In genomic region chr2:130336877-130337734, GRCh38 we compare ENCODE assay signal across 8 cellular contexts. TPM values are rescaled to one million over a fixed set of nuclear protein-coding genes. Genes with fewer than 3 reads are reported as not detected.
DNase-seq lines count a peak whose midpoint lies in the region; ATAC-seq and TF ChIP-seq lines count a peak whose summit lies in the region.

No MANE protein-coding gene starts in this region.

- H3K79me2 ChIP-seq in ACC112 (ENCODE audit: control insufficient read depth, insufficient read depth, low read length, unreplicated experiment): no peaks in the 10 kb centered on the region
- H3K79me2 ChIP-seq in GM23338 (replicated peaks; ENCODE audit: insufficient read depth): no peaks in the 10 kb centered on the region

- H3K4me1 Mint-ChIP-seq in GM23338: peaks cover 13% of the 10 kb centered on the region
- peaks cover 14% of the 10 kb centered on the region for H3K4me1 Mint-ChIP-seq in activated T-helper 2 cell treated with anti-CD3 and anti-CD28 coated beads, Interferon-gamma antibody, Interleukin-2, Interleukin-4, amounts not matched to agents 10 μg/mL and 5 μg/mL and 100 μg/mL, durations not matched to agents 14 hours and 24 hours and 36 hours (ENCODE audit: low read depth)
- peaks cover 19 to 26% (median 23%) of the 10 kb centered on the region in 4 donors for H3K4me1 Mint-ChIP-seq in naive thymus-derived CD8-positive, alpha-beta T cell

- no peaks in the 10 kb centered on the region for H3K9me2 ChIP-seq in GM23338 (ENCODE audit: insufficient read depth)

- peaks cover 21% of the 10 kb centered on the region for H3K27me3 Mint-ChIP-seq in GM23338 (ENCODE audit: insufficient read depth, low read depth, poor library complexity)
- H3K27me3 Mint-ChIP-seq in activated T-helper 2 cell treated with anti-CD3 and anti-CD28 coated beads, Interferon-gamma antibody, Interleukin-2, Interleukin-4, amounts not matched to agents 10 μg/mL and 5 μg/mL and 100 μg/mL, durations not matched to agents 14 hours and 24 hours and 36 hours (ENCODE audit: low read depth): peaks cover 10% of the 10 kb centered on the region
- peaks cover 0 to 7% (median 6%) of the 10 kb centered on the region in 5 donors for H3K27me3 Mint-ChIP-seq in naive thymus-derived CD8-positive, alpha-beta T cell

- peak overlapping the region; percentile 44 for H2AFZ ChIP-seq in ACC112 (ENCODE audit: low read length, unreplicated experiment)
- peak overlapping the region; percentile 84 for H2AFZ ChIP-seq in GM23338

- peak overlapping the region; percentile 93 for H3K27ac Mint-ChIP-seq in GM23338
- H3K27ac Mint-ChIP-seq in activated T-helper 2 cell treated with anti-CD3 and anti-CD28 coated beads, Interferon-gamma antibody, Interleukin-2, Interleukin-4, amounts not matched to agents 10 μg/mL and 5 μg/mL and 100 μg/mL, durations not matched to agents 14 hours and 24 hours and 36 hours: no peak overlapping the region
- peak overlapping the region in 7 of 10 donors; percentile 13 to 86 (median 55) for H3K27ac Mint-ChIP-seq in naive thymus-derived CD8-positive, alpha-beta T cell

- POLR2A ChIA-PET in naive thymus-derived CD8-positive, alpha-beta T cell (lab: Charles Lee): no interaction called here

- 0 out of 2 replicates have a peak, but pooled peaks cover 3% of the 10 kb centered on the region for H3K36me3 ChIP-seq in ACC112 (ENCODE audit: insufficient read depth, low read length)
- no peaks in the 10 kb centered on the region for H3K36me3 ChIP-seq in GM23338 (ENCODE audit: insufficient read depth)
- peaks cover 0 to 12% (median 3%) of the 10 kb centered on the region in 4 donors for H3K36me3 ChIP-seq in transverse colon

- DNase-seq in GM23338 (ENCODE audit: low spot score): peak; percentile 88
- peak; percentile 94 for DNase-seq in NCI-H82 (lab: John Stamatoyannopoulos, UW)
- peak; percentile 31 for DNase-seq in activated T-helper 2 cell treated with anti-CD3 and anti-CD28 coated beads, Interferon-gamma antibody, Interleukin-2, Interleukin-4, amounts not matched to agents 10 μg/mL and 5 μg/mL and 100 μg/mL, durations not matched to agents 14 hours and 24 hours and 36 hours (ENCODE audit: low spot score)
- peak; percentile 71 for DNase-seq in fibroblast of the aortic adventitia (ENCODE audit: low read depth)
- peak in 4 of 10 donors; percentile 21 to 51 (median 26) for DNase-seq in naive thymus-derived CD8-positive, alpha-beta T cell
- DNase-seq in transverse colon: peak; percentile 90
- DNase-seq in cortex of kidney (lab: John Stamatoyannopoulos, UW): no peak

- intact Hi-C loops in activated T-helper 2 cell treated with anti-CD3 and anti-CD28 coated beads, Interferon-gamma antibody, Interleukin-2, Interleukin-4, amounts not matched to agents 10 μg/mL and 5 μg/mL and 100 μg/mL, durations not matched to agents 14 hours and 24 hours and 36 hours (cut with micrococcal nuclease): loop anchor here (10.0 kb wide), 1 partner anchor 182 kb away; no protein-coding TSS in a partner anchor
- intact Hi-C loops in transverse colon (cut with DNase I; ENCODE audit: low total_unique reads): loop anchor here (10.0 kb wide), 2 partner anchors 152 to 402 kb away; partner anchors contain the start of genes MZT2B and SMPD4

- 13 to 26% methylated on average over 14 to 29 of the region's 29 CpGs for WGBS in transverse colon (ENCODE audit: low coverage in 1 of 2), 2 donors

- TF ChIP-seq CTCF in GM23338 (conservative IDR thresholded peaks at IDR 0.05; ENCODE audit: low read depth in 2 of 2) (no peak), fibroblast of the aortic adventitia (IDR thresholded peaks at IDR 0.05; ENCODE audit: insufficient read depth, low read length) (no peak), transverse colon (IDR thresholded peaks at IDR 0.05) (peak in 2 of 5 experiments; percentile 10 to 21)

- peak overlapping the region; percentile 91 for H3K4me3 Mint-ChIP-seq in GM23338
- no peak overlapping the region for H3K4me3 Mint-ChIP-seq in activated T-helper 2 cell treated with anti-CD3 and anti-CD28 coated beads, Interferon-gamma antibody, Interleukin-2, Interleukin-4, amounts not matched to agents 10 μg/mL and 5 μg/mL and 100 μg/mL, durations not matched to agents 14 hours and 24 hours and 36 hours (ENCODE audit: low read depth)
- peak overlapping the region in 4 of 10 donors; percentile 26 to 79 (median 54) for H3K4me3 Mint-ChIP-seq in naive thymus-derived CD8-positive, alpha-beta T cell

- H3K27ac ChIP-seq in ACC112 (ENCODE audit: low read depth, low read length) (peak overlapping the region; percentile 37), GM23338 (ENCODE audit: low read depth) (peak overlapping the region; percentile 72), transverse colon (peak overlapping the region; percentile 44 to 69 (median 63))

- peaks cover 16% of the 10 kb centered on the region for H3K4me1 ChIP-seq in ACC112 (ENCODE audit: control insufficient read depth, insufficient read depth, low read length, unreplicated experiment)
- H3K4me1 ChIP-seq in GM23338 (ENCODE audit: insufficient read depth): peaks cover 9% of the 10 kb centered on the region; the same call in 1 of the 2 replicates
- H3K4me1 ChIP-seq in transverse colon: peaks cover 9 to 18% (median 13%) of the 10 kb centered on the region in 4 donors

- peak; percentile 58 for TF ChIP-seq POLR2A in transverse colon (IDR thresholded peaks at IDR 0.05)

- H3K27me3 ChIP-seq in ACC112 (ENCODE audit: insufficient read depth, low read length): peaks cover 2% of the 10 kb centered on the region; the same call in 1 of the 2 replicates
- H3K27me3 ChIP-seq in GM23338 (ENCODE audit: insufficient read depth): no peaks in the 10 kb centered on the region
- H3K27me3 ChIP-seq in transverse colon: peaks cover under 1% of the 10 kb centered on the region

- no peaks in the 10 kb centered on the region for H3K9me3 ChIP-seq in transverse colon

- peak; percentile 70 for ATAC-seq in GM23338
- no peak for ATAC-seq in naive thymus-derived CD8-positive, alpha-beta T cell

- peaks cover 6% of the 10 kb centered on the region for H3K9me3 Mint-ChIP-seq in GM23338
- no peaks in the 10 kb centered on the region for H3K9me3 Mint-ChIP-seq in activated T-helper 2 cell treated with anti-CD3 and anti-CD28 coated beads, Interferon-gamma antibody, Interleukin-2, Interleukin-4, amounts not matched to agents 10 μg/mL and 5 μg/mL and 100 μg/mL, durations not matched to agents 14 hours and 24 hours and 36 hours
- no peaks in the 10 kb centered on the region for H3K9me3 Mint-ChIP-seq in naive thymus-derived CD8-positive, alpha-beta T cell

- in situ Hi-C loops in transverse colon (cut with MboI; ENCODE audit: low pct_ligation_motif_present in 1 of 4, low pct_unique_long_range_greater_than_20kb in 1 of 4, low sequenced_read_pairs in 3 of 4): loop anchor here (10.0 to 25.0 kb wide), 6 partner anchors 152 to 750 kb away; partner anchors contain the start of genes FAM168B (in 1 of the 4), MZT2B (in 1 of the 4) and SMPD4 (in 1 of the 4)

- H3K4me3 ChIP-seq in ACC112 (ENCODE audit: low read depth, low read length): peak overlapping the region; percentile 49
- H3K4me3 ChIP-seq in GM23338: peak overlapping the region; percentile 73
- H3K4me3 ChIP-seq in fibroblast of the aortic adventitia (ENCODE audit: low read depth, low read length): peak overlapping the region; percentile 38
- peak overlapping the region in 3 of 4 donors; percentile 4 to 36 (median 23) for H3K4me3 ChIP-seq in transverse colon

- TF ChIP-seq EP300 in transverse colon (IDR thresholded peaks at IDR 0.05; ENCODE audit: low read depth): no peak

- H3F3A ChIP-seq in GM23338 (replicated peaks; ENCODE audit: low read depth): no peaks in the 10 kb centered on the region

- H3K4me2 ChIP-seq in GM23338: peak overlapping the region; percentile 76

- no peaks in the 10 kb centered on the region for H4K20me1 ChIP-seq in GM23338 (replicated peaks; ENCODE audit: insufficient read depth)

- peaks cover 31% of the 10 kb centered on the region for H3K36me3 Mint-ChIP-seq in GM23338 (ENCODE audit: low read depth)
- peaks cover 24% of the 10 kb centered on the region for H3K36me3 Mint-ChIP-seq in activated T-helper 2 cell treated with anti-CD3 and anti-CD28 coated beads, Interferon-gamma antibody, Interleukin-2, Interleukin-4, amounts not matched to agents 10 μg/mL and 5 μg/mL and 100 μg/mL, durations not matched to agents 14 hours and 24 hours and 36 hours (ENCODE audit: low read depth)
- peaks cover 0 to 36% (median 5%) of the 10 kb centered on the region in 3 donors for H3K36me3 Mint-ChIP-seq in naive thymus-derived CD8-positive, alpha-beta T cell

TF ChIP-seq in GM23338, 12 proteins besides CTCF, POLR2A, EP300 and RAD21 (continues in another document):
- TF ChIP-seq POLR2AphosphoS5 (IDR thresholded peaks at IDR 0.05; ENCODE audit: low read depth): peak; percentile 59
- no peak for TF ChIP-seq EZH2phosphoT487 (IDR thresholded peaks at IDR 0.05; ENCODE audit: unreplicated experiment)
- TF ChIP-seq CREB1 (CRISPR knock-in tag; IDR thresholded peaks at IDR 0.05; ENCODE audit: low read depth): peak; percentile 61

RNA-seq across cellular contexts. Expression of gene IMP4, which starts 5.6 kb away (rescaled TPM):
- 113 and 147 TPM in 2 replicates for total RNA-seq in GM23338 (2014; rRNA removed; shearing (Covaris generic))
- polyA plus RNA-seq in GM23338 (2016; fragmentation: Nextera tagmentation; extraction: Ambion mirVana): 87.8 and 88.6 TPM in 2 replicates
- total RNA-seq in activated T-helper 2 cell treated with anti-CD3 and anti-CD28 coated beads, Interferon-gamma antibody, Interleukin-2, Interleukin-4, amounts not matched to agents 10 μg/mL and 5 μg/mL and 100 μg/mL, durations not matched to agents 14 hours and 24 hours and 36 hours: 136 and 142 TPM in 2 replicates
- 59.0 and 66.1 TPM in 2 replicates for total RNA-seq in fibroblast of the aortic adventitia (ENCODE audit: low replicate concordance)
- 10 to 100 TPM; 94.0 to 99.6 TPM for total RNA-seq in naive thymus-derived CD8-positive, alpha-beta T cell
- polyA plus RNA-seq in naive thymus-derived CD8-positive, alpha-beta T cell: 10 to 100 TPM; 58.4 to 96.7 (median 84.9) TPM
- total RNA-seq in transverse colon: 100 to 1,000 TPM in 1 of 4 donors, 10 to 100 TPM in 3; 52.1 to 367 (median 83.7) TPM

RNA-seq across cellular contexts. Expression of gene PTPN18, which starts 18.8 kb away (rescaled TPM):
- 9.8 and 10.9 TPM in 2 replicates for total RNA-seq in GM23338 (2014; rRNA removed; shearing (Covaris generic))
- polyA plus RNA-seq in GM23338 (2016; fragmentation: Nextera tagmentation; extraction: Ambion mirVana): 8.7 and 10.1 TPM in 2 replicates
- total RNA-seq in activated T-helper 2 cell treated with anti-CD3 and anti-CD28 coated beads, Interferon-gamma antibody, Interleukin-2, Interleukin-4, amounts not matched to agents 10 μg/mL and 5 μg/mL and 100 μg/mL, durations not matched to agents 14 hours and 24 hours and 36 hours: 72.6 and 72.9 TPM in 2 replicates
- total RNA-seq in fibroblast of the aortic adventitia (ENCODE audit: low replicate concordance): 22.2 and 25.8 TPM in 2 replicates
- 10 to 100 TPM; 40.5 to 42.8 TPM for total RNA-seq in naive thymus-derived CD8-positive, alpha-beta T cell
- polyA plus RNA-seq in naive thymus-derived CD8-positive, alpha-beta T cell: 10 to 100 TPM; 33.7 to 47.5 (median 33.9) TPM
- total RNA-seq in transverse colon: 100 to 1,000 TPM; 136 to 168 (median 148) TPM

Comparison
In these comparisons a context has a peak if more than half of its experiments do, and no peak if none do; other contexts are left out.
1. H3K4me3 ChIP-seq: peak in every context shown above with its lines; median percentile 73 in GM23338; 49 in ACC112; 38 in fibroblast of the aortic adventitia; 23 in transverse colon.